In the genomic region with DNA sequence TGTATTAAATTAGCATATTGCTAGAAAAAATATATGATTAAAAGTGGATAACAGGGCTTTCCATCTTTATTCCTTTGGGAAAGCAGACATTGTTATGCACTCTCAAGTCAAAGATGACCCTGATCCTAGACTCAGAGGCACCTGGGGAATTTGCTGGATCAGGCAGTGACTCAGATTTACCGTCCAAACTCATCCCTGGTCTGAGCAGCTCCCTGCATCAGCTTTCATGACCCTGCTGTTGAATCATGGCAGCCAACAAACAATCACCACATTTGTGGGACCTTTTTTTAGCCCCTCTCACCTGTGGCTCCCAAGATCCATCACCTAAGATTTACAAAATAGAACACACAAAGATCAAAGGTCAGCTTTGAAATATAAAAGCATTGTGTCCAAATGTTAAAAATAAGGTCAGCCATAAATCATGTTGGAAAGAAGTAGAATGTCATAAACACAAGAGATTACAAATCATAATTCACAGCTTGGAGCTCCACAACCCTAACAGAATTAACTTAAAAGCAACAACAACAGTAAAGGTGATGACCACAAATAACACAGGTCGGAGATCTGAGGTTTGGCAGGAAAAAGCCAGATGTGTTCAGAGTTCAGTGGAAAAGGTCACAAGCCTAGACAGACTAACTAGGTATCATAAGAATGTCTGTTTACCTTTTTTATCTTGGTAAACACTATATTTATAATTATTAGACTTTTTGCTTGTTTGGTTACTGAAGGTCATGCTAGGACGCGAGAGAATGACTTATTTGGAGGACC, we compare ENCODE assay signal across 1 cellular context.
TF ChIP-seq lines count a peak whose summit lies in the region.

No MANE protein-coding gene starts in this region.

TF ChIP-seq in HCT116, 20 proteins besides CTCF, POLR2A, EP300 and RAD21 (continued from another document):
- TF ChIP-seq, protein P1, sequence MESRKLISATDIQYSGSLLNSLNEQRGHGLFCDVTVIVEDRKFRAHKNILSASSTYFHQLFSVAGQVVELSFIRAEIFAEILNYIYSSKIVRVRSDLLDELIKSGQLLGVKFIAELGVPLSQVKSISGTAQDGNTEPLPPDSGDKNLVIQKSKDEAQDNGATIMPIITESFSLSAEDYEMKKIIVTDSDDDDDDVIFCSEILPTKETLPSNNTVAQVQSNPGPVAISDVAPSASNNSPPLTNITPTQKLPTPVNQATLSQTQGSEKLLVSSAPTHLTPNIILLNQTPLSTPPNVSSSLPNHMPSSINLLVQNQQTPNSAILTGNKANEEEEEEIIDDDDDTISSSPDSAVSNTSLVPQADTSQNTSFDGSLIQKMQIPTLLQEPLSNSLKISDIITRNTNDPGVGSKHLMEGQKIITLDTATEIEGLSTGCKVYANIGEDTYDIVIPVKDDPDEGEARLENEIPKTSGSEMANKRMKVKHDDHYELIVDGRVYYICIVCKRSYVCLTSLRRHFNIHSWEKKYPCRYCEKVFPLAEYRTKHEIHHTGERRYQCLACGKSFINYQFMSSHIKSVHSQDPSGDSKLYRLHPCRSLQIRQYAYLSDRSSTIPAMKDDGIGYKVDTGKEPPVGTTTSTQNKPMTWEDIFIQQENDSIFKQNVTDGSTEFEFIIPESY (IDR thresholded peaks at IDR 0.05; ENCODE audit: extremely low read depth, insufficient replicate concordance, low read length): no peak
- TF ChIP-seq REST (IDR thresholded peaks at IDR 0.05; ENCODE audit: low read depth): no peak
- peak; percentile 34; the same call in 1 of the 2 replicates for TF ChIP-seq CEBPB (IDR thresholded peaks at IDR 0.05; ENCODE audit: low read depth)
- no peak for TF ChIP-seq EZH2 (IDR thresholded peaks at IDR 0.05)
- TF ChIP-seq YY1 (IDR thresholded peaks at IDR 0.05; ENCODE audit: extremely low read depth, insufficient replicate concordance, low read depth, low read length): no peak
- TF ChIP-seq SIN3A (IDR thresholded peaks at IDR 0.05; ENCODE audit: low read depth): peak; percentile 58; the same call in 1 of the 2 replicates
- TF ChIP-seq TCF7L2 (IDR thresholded peaks at IDR 0.05; ENCODE audit: borderline replicate concordance, extremely low read depth, insufficient read depth, insufficient read length): peak; percentile 23
- TF ChIP-seq FOSL1 (IDR thresholded peaks at IDR 0.05; ENCODE audit: low read depth): peak; percentile 66; the same call in 1 of the 2 replicates
- TF ChIP-seq EGR1 (IDR thresholded peaks at IDR 0.05; ENCODE audit: low read depth): no peak
- TF ChIP-seq, protein P2, sequence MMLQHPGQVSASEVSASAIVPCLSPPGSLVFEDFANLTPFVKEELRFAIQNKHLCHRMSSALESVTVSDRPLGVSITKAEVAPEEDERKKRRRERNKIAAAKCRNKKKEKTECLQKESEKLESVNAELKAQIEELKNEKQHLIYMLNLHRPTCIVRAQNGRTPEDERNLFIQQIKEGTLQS (IDR thresholded peaks at IDR 0.05): no peak
- TF ChIP-seq ZFX (IDR thresholded peaks at IDR 0.05): no peak
- TF ChIP-seq JUND (IDR thresholded peaks at IDR 0.05): peak; percentile 76
TF ChIP-seq in HCT116: peak in this region for 7.
